10 cellular contexts compared by ENCODE assay signal in the genomic region with DNA sequence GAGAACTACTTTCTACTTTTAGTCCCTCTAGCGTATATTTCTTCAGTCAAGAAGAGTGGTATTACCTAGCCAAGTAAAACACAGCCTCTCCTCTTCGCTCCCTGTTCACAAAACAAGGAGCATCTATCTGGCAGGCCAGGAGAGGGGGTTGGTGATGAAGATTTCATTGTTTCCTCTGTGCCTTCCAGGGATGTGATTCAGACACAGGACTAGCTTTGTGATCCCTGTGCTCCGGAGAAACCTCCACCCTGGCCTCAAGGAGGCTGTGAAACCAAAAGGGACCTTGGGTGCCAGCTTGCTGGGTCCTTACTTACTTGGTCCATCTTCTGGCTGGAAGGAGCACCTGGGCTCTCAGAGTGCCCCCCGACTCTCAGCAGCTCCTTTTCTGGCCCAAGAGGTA. TPM values are rescaled to one million over a fixed set of nuclear protein-coding genes. Genes with fewer than 3 reads are reported as not detected.
DNase-seq lines count a peak whose midpoint lies in the region; ATAC-seq and TF ChIP-seq lines count a peak whose summit lies in the region.
"Had no signal": no experiment of that assay in that cellular context is flagged by ENCODE, and none has a peak within 500 bp of the region (broad histone marks: within the 10 kb centered on the region; RNA-seq: fewer than 3 reads in every experiment).

No MANE protein-coding gene starts in this region.

- no peaks in the 10 kb centered on the region for H3K9me3 ChIP-seq in cardiac muscle cell (ENCODE audit: low read depth)
- no peaks in the 10 kb centered on the region for H3K9me3 ChIP-seq in uterus
- H3K9me3 ChIP-seq in HAP-1 = no peaks in the 10 kb centered on the region

- in situ Hi-C loops in HAP-1 (cut with MboI; ENCODE audit: low sequenced_read_pairs) = no loop called here

- TF ChIP-seq CTCF in cardiac muscle cell (IDR thresholded peaks at IDR 0.05; ENCODE audit: low read depth, low read length) (peak; percentile 30), dorsolateral prefrontal cortex (IDR thresholded peaks at IDR 0.05 in 54 of 56, conservative IDR thresholded peaks at IDR 0.05 in 2 of 56; ENCODE audit: low read depth in 1 of 56, partially characterized antibody in 56 of 56) (peak in 42 of 56 donors; percentile 9 to 53 (median 32)), uterus (IDR thresholded peaks at IDR 0.05) (peak in 3 of 4 experiments; percentile 11 to 39 (median 20))

- peaks cover 25% of the 10 kb centered on the region for H3K4me1 ChIP-seq in cardiac muscle cell (ENCODE audit: low read depth)
- peaks cover 4 to 10% of the 10 kb centered on the region in 2 donors for H3K4me1 ChIP-seq in uterus
- no peaks in the 10 kb centered on the region; the same call in 1 of the 2 replicates for H3K4me1 ChIP-seq in HAP-1

- ATAC-seq in Right ventricle myocardium inferior = no peak

- TF ChIP-seq POLR2A in uterus (IDR thresholded peaks at IDR 0.05) = no peak

- H3K36me3 ChIP-seq in cardiac muscle cell = no peaks in the 10 kb centered on the region
- no peaks in the 10 kb centered on the region for H3K36me3 ChIP-seq in uterus
- no peaks in the 10 kb centered on the region for H3K36me3 ChIP-seq in HAP-1 (replicated peaks)

- H3K4me3 ChIP-seq in cardiac muscle cell (no peak overlapping the region), dorsolateral prefrontal cortex (peak overlapping the region in 5 of 59 donors; percentile 7 to 99 (median 96)), uterus (no peak overlapping the region), HAP-1 (no peak overlapping the region)

- H3K27ac ChIP-seq in cardiac muscle cell (no peak overlapping the region), dorsolateral prefrontal cortex (peak overlapping the region; percentile 88 to 100 (median 99)), uterus (peak overlapping the region; percentile 96 to 97)
- H3K27ac ChIP-seq: epithelial cell of prostate had no signal

- peak in 1 of 2 donors; percentile 59 for DNase-seq in cardiac muscle cell (ENCODE audit: low read depth in 1 of 2, low spot score in 1 of 2)
- no peak for DNase-seq in Right ventricle myocardium inferior (ENCODE audit: missing footprints)
- peak in 1 of 10 donors; percentile 37 for DNase-seq in dorsolateral prefrontal cortex
- DNase-seq in lung microvascular endothelial cell (ENCODE audit: low read depth in 2 of 2) = peak; percentile 42 to 88
- peak in 1 of 2 donors; percentile 58 for DNase-seq in uterus
- no peak for DNase-seq in HAP-1 (ENCODE audit: low spot score in 2 of 2)
- DNase-seq in retina = no peak
- DNase-seq in DMS53 (lab: John Stamatoyannopoulos, UW) = no peak
- DNase-seq: AML-193 had no signal

- intact Hi-C loops in Right ventricle myocardium inferior (cut with DNase I) (loop anchor here (5.0 kb wide), 2 partner anchors 70 to 125 kb away; no protein-coding TSS in a partner anchor), dorsolateral prefrontal cortex (cut with DNase I) (loop anchor here in 1 of 2 donors (2.0 kb wide), 1 partner anchor 62 kb away; no protein-coding TSS in a partner anchor), uterus (cut with DNase I; ENCODE audit: low total_unique reads) (no loop called here)

- H3K27me3 ChIP-seq in cardiac muscle cell (no peaks in the 10 kb centered on the region), dorsolateral prefrontal cortex (no peaks in the 10 kb centered on the region), uterus (no peaks in the 10 kb centered on the region), HAP-1 (ENCODE audit: low read depth) (no peaks in the 10 kb centered on the region)

RNA-seq across cellular contexts. Expression of a gene that starts 5.7 kb away (rescaled TPM):
- total RNA-seq in cardiac muscle cell = 82.7 and 92.1 TPM in 2 replicates
- polyA plus RNA-seq in cardiac muscle cell = 15.2 and 15.4 TPM in 2 replicates
- total RNA-seq in Right ventricle myocardium inferior = 208 TPM
- total RNA-seq in dorsolateral prefrontal cortex = 100 to 1,000 TPM; 206 to 544 (median 321) TPM
- 293 and 1,023 TPM in 2 replicates for total RNA-seq in lung microvascular endothelial cell
- total RNA-seq in uterus = 1,000 to 10,000 TPM in 1 of 4 donors, 100 to 1,000 TPM in 3; 242 to 1,280 (median 486) TPM

Comparison
In these comparisons a context has a peak if more than half of its experiments do, and no peak if none do; other contexts are left out.
1. DNase-seq: peak in lung microvascular endothelial cell (2 of 2); none in Right ventricle myocardium inferior (single experiment), HAP-1 (0 of 2), retina (single experiment) and DMS53 (single experiment).
2. Peak in every context shown above with its lines, with median percentiles within 50 percentile points of each other: CTCF ChIP-seq.